ENCODE assay signal across 1 cellular context in the genomic region with DNA sequence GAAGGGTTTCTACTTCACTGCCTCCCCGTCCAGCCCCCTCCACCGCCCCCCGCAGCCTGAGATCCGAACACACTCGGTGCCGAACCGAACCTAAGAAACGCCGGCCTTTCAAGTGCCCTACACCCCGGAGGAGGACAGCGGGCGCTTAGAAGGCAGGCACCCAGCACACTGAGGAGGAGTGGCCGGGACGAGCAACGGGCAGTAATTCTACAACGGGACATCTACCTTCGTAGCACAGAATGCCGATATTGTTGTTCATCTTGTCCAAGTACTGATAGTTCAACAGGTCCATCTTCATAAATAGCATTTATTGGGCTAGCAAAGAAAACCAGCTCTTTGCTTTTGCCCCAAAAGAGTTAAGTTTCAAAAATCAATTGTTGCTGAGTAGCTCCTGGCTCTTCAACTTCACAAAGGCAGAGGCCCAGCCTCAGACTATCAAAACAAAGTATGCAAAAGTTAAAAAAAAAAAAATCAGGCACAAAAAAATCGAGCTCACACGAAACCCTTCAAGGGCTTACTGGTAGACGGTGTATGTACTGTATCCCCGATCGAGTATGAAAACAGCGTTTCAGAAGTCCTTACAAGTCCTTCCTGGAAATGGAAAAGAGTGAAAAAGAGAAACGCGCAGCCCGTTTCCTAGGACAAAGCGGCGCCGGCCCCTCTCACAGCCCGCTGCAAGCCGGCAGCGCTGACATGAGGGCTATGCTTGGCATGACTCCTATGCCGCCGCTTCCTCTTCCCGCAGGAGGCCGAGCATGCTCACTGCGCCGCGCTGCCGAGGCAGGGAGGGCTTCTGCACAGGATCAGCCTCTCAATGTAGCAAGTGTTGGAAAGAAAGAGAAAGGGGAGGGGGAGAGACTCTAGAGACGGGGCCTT.
TF ChIP-seq lines count a peak whose summit lies in the region.

A gene with protein sequence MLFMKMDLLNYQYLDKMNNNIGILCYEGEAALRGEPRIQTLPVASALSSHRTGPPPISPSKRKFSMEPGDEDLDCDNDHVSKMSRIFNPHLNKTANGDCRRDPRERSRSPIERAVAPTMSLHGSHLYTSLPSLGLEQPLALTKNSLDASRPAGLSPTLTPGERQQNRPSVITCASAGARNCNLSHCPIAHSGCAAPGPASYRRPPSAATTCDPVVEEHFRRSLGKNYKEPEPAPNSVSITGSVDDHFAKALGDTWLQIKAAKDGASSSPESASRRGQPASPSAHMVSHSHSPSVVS (minus strand): TSS at position 704 of the 876 bp plus-strand sequence. CDS start 397 bp downstream, at position 307.

TF ChIP-seq in H1, 55 proteins besides CTCF, POLR2A, EP300 and RAD21 (continued from another document):
- TF ChIP-seq, protein P1, sequence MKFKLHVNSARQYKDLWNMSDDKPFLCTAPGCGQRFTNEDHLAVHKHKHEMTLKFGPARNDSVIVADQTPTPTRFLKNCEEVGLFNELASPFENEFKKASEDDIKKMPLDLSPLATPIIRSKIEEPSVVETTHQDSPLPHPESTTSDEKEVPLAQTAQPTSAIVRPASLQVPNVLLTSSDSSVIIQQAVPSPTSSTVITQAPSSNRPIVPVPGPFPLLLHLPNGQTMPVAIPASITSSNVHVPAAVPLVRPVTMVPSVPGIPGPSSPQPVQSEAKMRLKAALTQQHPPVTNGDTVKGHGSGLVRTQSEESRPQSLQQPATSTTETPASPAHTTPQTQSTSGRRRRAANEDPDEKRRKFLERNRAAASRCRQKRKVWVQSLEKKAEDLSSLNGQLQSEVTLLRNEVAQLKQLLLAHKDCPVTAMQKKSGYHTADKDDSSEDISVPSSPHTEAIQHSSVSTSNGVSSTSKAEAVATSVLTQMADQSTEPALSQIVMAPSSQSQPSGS (IDR thresholded peaks at IDR 0.05; ENCODE audit: low read length) = no peak
